In the genomic region with DNA sequence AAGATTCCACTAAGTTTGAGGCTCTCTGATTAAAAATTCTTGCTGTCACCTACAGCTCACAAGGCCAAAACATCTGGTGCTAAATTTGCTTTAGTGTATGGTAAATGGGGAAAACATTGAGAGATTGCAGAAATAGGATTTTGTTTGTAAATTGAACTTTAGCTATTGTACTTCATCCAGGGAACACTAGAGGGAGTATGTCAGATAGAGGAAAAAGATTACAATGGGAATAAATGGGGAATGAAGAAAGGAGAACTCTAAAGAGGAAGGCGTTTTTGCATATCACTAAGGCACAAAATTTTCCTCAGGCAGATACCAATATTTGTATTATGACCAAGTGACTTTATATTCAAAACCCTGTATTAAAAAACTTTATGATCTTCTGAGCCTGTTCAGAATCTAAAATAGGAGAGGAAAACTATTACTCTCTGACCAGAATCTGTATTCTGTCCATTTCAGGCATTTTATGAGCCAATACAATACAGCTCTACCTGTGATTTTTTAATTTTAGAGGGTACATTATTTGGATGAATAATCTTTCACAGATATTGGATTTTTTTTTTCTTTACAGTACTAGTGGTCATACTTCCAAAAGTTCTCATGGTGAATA, we compare ENCODE assay signal across 9 cellular contexts. TPM values are rescaled to one million over a fixed set of nuclear protein-coding genes. Genes with fewer than 3 reads are reported as not detected.
DNase-seq lines count a peak whose midpoint lies in the region; ATAC-seq and TF ChIP-seq lines count a peak whose summit lies in the region.
"Had no signal": no experiment of that assay in that cellular context is flagged by ENCODE, and none has a peak within 500 bp of the region (broad histone marks: within the 10 kb centered on the region; RNA-seq: fewer than 3 reads in every experiment).

No MANE protein-coding gene starts in this region.

- TF ChIP-seq POLR2A in vagina (IDR thresholded peaks at IDR 0.05): no peak

- peak; percentile 73 to 85 (median 78) for TF ChIP-seq CTCF in ascending aorta (IDR thresholded peaks at IDR 0.05)
- peak; percentile 72 for TF ChIP-seq CTCF in kidney epithelial cell (IDR thresholded peaks at IDR 0.05; ENCODE audit: insufficient read depth, low read length, poor library complexity, severe bottlenecking)
- peak; percentile 34 to 77 (median 70) for TF ChIP-seq CTCF in vagina (IDR thresholded peaks at IDR 0.05)

- H3K4me3 ChIP-seq in ascending aorta (no peak overlapping the region), kidney epithelial cell (ENCODE audit: low read depth, low read length) (no peak overlapping the region), vagina (no peak overlapping the region)

- intact Hi-C loops in ascending aorta (cut with DNase I) (loop anchor here (10.0 kb wide), 2 partner anchors 712 to 742 kb away; no protein-coding TSS in a partner anchor), vagina (cut with DNase I) (loop anchor here (10.0 kb wide), 1 partner anchor 742 kb away; no protein-coding TSS in a partner anchor)

- H3K4me1 ChIP-seq in ascending aorta (no peaks in the 10 kb centered on the region), vagina (peaks cover 1% of the 10 kb centered on the region)

- H3K27ac ChIP-seq in ascending aorta (peak overlapping the region in 1 of 2 donors; percentile 42), vagina (no peak overlapping the region)

- no peak for ATAC-seq in GM19467 (IDR thresholded peaks at IDR 0.05; ENCODE audit: unreplicated experiment)

- H3K27me3 ChIP-seq in ascending aorta (no peaks in the 10 kb centered on the region), kidney epithelial cell (ENCODE audit: control insufficient read depth, insufficient read depth, low read length) (no peaks in the 10 kb centered on the region), vagina (no peaks in the 10 kb centered on the region)

- H3K36me3 ChIP-seq in ascending aorta (no peaks in the 10 kb centered on the region), kidney epithelial cell (ENCODE audit: control insufficient read depth, insufficient read depth, low read length) (no peaks in the 10 kb centered on the region), vagina (no peaks in the 10 kb centered on the region)

- H3K9me3 ChIP-seq in ascending aorta (no peaks in the 10 kb centered on the region), vagina (no peaks in the 10 kb centered on the region)

- peak; percentile 67 for DNase-seq in GM03348 (ENCODE audit: low spot score)
- DNase-seq in MV-4-11 (lab: John Stamatoyannopoulos, UW): peak; percentile 71
- no peak for DNase-seq in ascending aorta (ENCODE audit: low spot score in 2 of 2)
- no peak for DNase-seq in kidney epithelial cell (ENCODE audit: low read depth)
- DNase-seq in vagina (ENCODE audit: extremely low spot score in 2 of 2): no peak
- no peak for DNase-seq in activated CD4-positive, alpha-beta T cell treated with anti-CD3 and anti-CD28 coated beads, Interleukin-2, amount 50 U/mL, for 4 hours
- DNase-seq in OCI-M2 (lab: John Stamatoyannopoulos, UW; ENCODE audit: unreplicated experiment): no peak

RNA-seq across cellular contexts. Expression of gene ITGB6, which starts 52.3 kb away (rescaled TPM):
- total RNA-seq in ascending aorta (not detected), kidney epithelial cell (68.5 and 69.1 TPM in 2 replicates), vagina (17.2 TPM)
- total RNA-seq: T-helper 2 cell treated with Interferon-gamma antibody and Interleukin-4, amounts not matched to agents 100 ng/mL and 5 ng/mL, for 36 hours had no signal

Comparison
In these comparisons a context has a peak if more than half of its experiments do, and no peak if none do; other contexts are left out.
1. DNase-seq: peak in GM03348 (single experiment) and MV-4-11 (single experiment); none in ascending aorta (0 of 2), kidney epithelial cell (single experiment), vagina (0 of 2), activated CD4-positive, alpha-beta T cell treated with anti-CD3 and anti-CD28 coated beads, Interleukin-2, amount 50 U/mL, for 4 hours (0 of 2) and OCI-M2 (single experiment).
2. RNA of gene ITGB6, which starts 52.3 kb away (total RNA-seq): 68.5 to 69.1 TPM in kidney epithelial cell and 17.2 TPM in vagina (single experiment); not detected in ascending aorta (single experiment); every median in the first group is over 10 times any median in the second.
3. Peak in every context shown above with its lines, with median percentiles within 50 percentile points of each other: CTCF ChIP-seq.